Comparison of ENCODE assay signal across 10 cellular contexts in genomic region chrX:14027031-14027430, GRCh38. TPM values are rescaled to one million over a fixed set of nuclear protein-coding genes. Genes with fewer than 3 reads are reported as not detected.
DNase-seq lines count a peak whose midpoint lies in the region; ATAC-seq and TF ChIP-seq lines count a peak whose summit lies in the region.
"Had no signal": no experiment of that assay in that cellular context is flagged by ENCODE, and none has a peak within 500 bp of the region (broad histone marks: within the 10 kb centered on the region; RNA-seq: fewer than 3 reads in every experiment).

No MANE protein-coding gene starts in this region.

- H3K27me3 Mint-ChIP-seq in activated CD8-positive, alpha-beta T cell treated with anti-CD3 and anti-CD28 coated beads, Interleukin-2, amount 10 ng/mL, durations not matched to agents 7 days and 5 days (ENCODE audit: low read depth), result no peaks in the 10 kb centered on the region
- H3K27me3 Mint-ChIP-seq in glutamatergic neuron (ENCODE audit: unreplicated experiment), result peaks cover 2% of the 10 kb centered on the region
- H3K27me3 Mint-ChIP-seq: naive B cell had no signal

- H3K27ac ChIP-seq in heart right ventricle, result peak overlapping the region in 2 of 10 donors; percentile 22 to 56
- H3K27ac ChIP-seq in testis, result no peak overlapping the region

- H3K9me3 Mint-ChIP-seq in activated CD8-positive, alpha-beta T cell treated with anti-CD3 and anti-CD28 coated beads, Interleukin-2, amount 10 ng/mL, durations not matched to agents 7 days and 5 days (ENCODE audit: insufficient read depth), result no peaks in the 10 kb centered on the region
- H3K9me3 Mint-ChIP-seq in glutamatergic neuron (ENCODE audit: unreplicated experiment), result peaks cover 2% of the 10 kb centered on the region

- intact Hi-C loops in heart right ventricle (cut with DNase I), result loop anchor here in 5 of 10 donors (5.0 to 10.0 kb wide), 6 partner anchors 122 to 1062 kb away; partner anchors contain the start of gene TCEANC (in 1 of the 5)
- intact Hi-C loops in Right ventricle myocardium inferior (cut with DNase I), result no loop called here
- intact Hi-C loops in testis (cut with DNase I; ENCODE audit: low total_unique reads), result no loop called here

- TF ChIP-seq CTCF in heart right ventricle (IDR thresholded peaks at IDR 0.05) (no peak), testis (IDR thresholded peaks at IDR 0.05) (no peak), glutamatergic neuron (IDR thresholded peaks at IDR 0.05; ENCODE audit: partially characterized antibody, unreplicated experiment) (no peak)

- 74 to 75% methylated on average over 1 of the region's 1 CpG for WGBS in heart right ventricle, 2 donors
- 82% methylated on average over 1 of the region's 1 CpG; no CpG with 5 or more reads in 1 of the 2 donors for WGBS in testis, 2 donors

- CTCF ChIA-PET in activated CD8-positive, alpha-beta T cell treated with anti-CD3 and anti-CD28 coated beads, Interleukin-2, amount 10 ng/mL, durations not matched to agents 7 days and 5 days (lab: Charles Lee), result interaction anchor here (1.6 kb wide), 1 partner anchor 381 kb away, joined by 5 read pairs; no protein-coding TSS in a partner anchor

- H3K36me3 Mint-ChIP-seq in activated CD8-positive, alpha-beta T cell treated with anti-CD3 and anti-CD28 coated beads, Interleukin-2, amount 10 ng/mL, durations not matched to agents 7 days and 5 days (ENCODE audit: low read depth), result peaks cover 3% of the 10 kb centered on the region
- H3K36me3 Mint-ChIP-seq in glutamatergic neuron (ENCODE audit: unreplicated experiment), result no peaks in the 10 kb centered on the region
- H3K36me3 Mint-ChIP-seq: naive B cell had no signal

- peaks cover 0 to 31% (median 15%) of the 10 kb centered on the region in 9 donors for H3K4me1 ChIP-seq in heart right ventricle
- H3K4me1 ChIP-seq in testis, result no peaks in the 10 kb centered on the region

- POLR2A ChIA-PET in activated CD8-positive, alpha-beta T cell treated with anti-CD3 and anti-CD28 coated beads, Interleukin-2, amount 10 ng/mL, durations not matched to agents 7 days and 5 days (lab: Charles Lee), result interaction anchor here (0.9 kb wide), 1 partner anchor 1235 kb away, joined by 3 read pairs; no protein-coding TSS in a partner anchor

- H3K36me3 ChIP-seq in heart right ventricle, result no peaks in the 10 kb centered on the region
- no peaks in the 10 kb centered on the region for H3K36me3 ChIP-seq in testis (ENCODE audit: low read depth, missing control alignments)

- peaks cover 0 to 36% (median 0%) of the 10 kb centered on the region in 7 donors for H3K27me3 ChIP-seq in heart right ventricle
- no peaks in the 10 kb centered on the region for H3K27me3 ChIP-seq in testis

- no peak overlapping the region for H3K4me3 Mint-ChIP-seq in activated CD8-positive, alpha-beta T cell treated with anti-CD3 and anti-CD28 coated beads, Interleukin-2, amount 10 ng/mL, durations not matched to agents 7 days and 5 days
- no peak overlapping the region for H3K4me3 Mint-ChIP-seq in glutamatergic neuron (ENCODE audit: unreplicated experiment)

- H3K4me3 ChIP-seq in heart right ventricle (no peak overlapping the region), testis (no peak overlapping the region)

- no peak for TF ChIP-seq POLR2A in testis (IDR thresholded peaks at IDR 0.05)

- ATAC-seq in heart right ventricle (peak in 4 of 8 donors; percentile 12 to 53 (median 24)), Right ventricle myocardium inferior (no peak), HG03378 (IDR thresholded peaks at IDR 0.05; ENCODE audit: unreplicated experiment) (no peak)
- ATAC-seq in activated CD8-positive, alpha-beta T cell treated with anti-CD3 and anti-CD28 coated beads, Interleukin-2, amount 10 ng/mL, durations not matched to agents 7 days and 5 days, result no peak

- DNase-seq in heart right ventricle (peak; percentile 9 to 20), Right ventricle myocardium inferior (ENCODE audit: missing footprints) (no peak), fibroblast of gingiva (ENCODE audit: low read depth) (peak; percentile 73), testis (peak; percentile 15), glutamatergic neuron (no peak), ecto neural progenitor cell (ENCODE audit: low spot score) (no peak)
- peak; percentile 25 for DNase-seq in activated CD8-positive, alpha-beta T cell treated with anti-CD3 and anti-CD28 coated beads, Interleukin-2, amount 10 ng/mL, durations not matched to agents 7 days and 5 days
- DNase-seq: DMS53, naive B cell had no signal

- H3K27ac Mint-ChIP-seq in activated CD8-positive, alpha-beta T cell treated with anti-CD3 and anti-CD28 coated beads, Interleukin-2, amount 10 ng/mL, durations not matched to agents 7 days and 5 days, result peak overlapping the region; percentile 70
- H3K27ac Mint-ChIP-seq in glutamatergic neuron (ENCODE audit: unreplicated experiment), result no peak overlapping the region

- H3K9me3 ChIP-seq in heart right ventricle (peaks cover 0 to 5% (median 3%) of the 10 kb centered on the region in 11 donors), testis (no peaks in the 10 kb centered on the region)

- H3K4me1 Mint-ChIP-seq in activated CD8-positive, alpha-beta T cell treated with anti-CD3 and anti-CD28 coated beads, Interleukin-2, amount 10 ng/mL, durations not matched to agents 7 days and 5 days (ENCODE audit: low read depth), result peaks cover 26% of the 10 kb centered on the region
- peaks cover 4% of the 10 kb centered on the region for H3K4me1 Mint-ChIP-seq in glutamatergic neuron (ENCODE audit: low read depth, unreplicated experiment)

RNA-seq across cellular contexts. Expression of gene GEMIN8, which starts 2.7 kb away (rescaled TPM):
- total RNA-seq in heart right ventricle, result 10 to 100 TPM in 8 of 10 donors, 1 to 10 TPM in 2; 8.2 to 16.7 (median 12.8) TPM
- 10 to 100 TPM; 15.2 to 15.5 TPM for polyA plus RNA-seq in heart right ventricle
- 9.3 TPM for total RNA-seq in Right ventricle myocardium inferior
- total RNA-seq in activated CD8-positive, alpha-beta T cell treated with anti-CD3 and anti-CD28 coated beads, Interleukin-2, amount 10 ng/mL, durations not matched to agents 7 days and 5 days, result 10 to 100 TPM; 16.9 to 19.0 TPM
- 10 to 100 TPM; 19.9 to 23.6 TPM for total RNA-seq in testis
- polyA plus RNA-seq in testis (ENCODE audit: insufficient read depth, low read depth, low replicate concordance), result 15.9 TPM
- 8.2 TPM for total RNA-seq in glutamatergic neuron (ENCODE audit: unreplicated experiment)

Comparison
In these comparisons a context has a peak if more than half of its experiments do, and no peak if none do; other contexts are left out.
1. DNase-seq: peak in heart right ventricle (2 of 2), activated CD8-positive, alpha-beta T cell treated with anti-CD3 and anti-CD28 coated beads, Interleukin-2, amount 10 ng/mL, durations not matched to agents 7 days and 5 days (single experiment), fibroblast of gingiva (single experiment) and testis (single experiment); none in Right ventricle myocardium inferior (single experiment), glutamatergic neuron (single experiment) and ecto neural progenitor cell (single experiment).